Comparison of ENCODE assay signal across 1 cellular context in genomic region chr14:72450473-72451044, GRCh38.
TF ChIP-seq lines count a peak whose summit lies in the region.

No MANE protein-coding gene starts in this region.

TF ChIP-seq in GM12878, 131 proteins besides CTCF, POLR2A, EP300 and RAD21 (continued from another document):
- TF ChIP-seq RELB (IDR thresholded peaks at IDR 0.05; ENCODE audit: low read depth) (no peak), MLLT1 (IDR thresholded peaks at IDR 0.05) (no peak), ASH2L (IDR thresholded peaks at IDR 0.05; ENCODE audit: borderline replicate concordance, low read depth) (no peak), RFX5 (IDR thresholded peaks at IDR 0.05; ENCODE audit: low read depth, low read length) (no peak), E4F1 (IDR thresholded peaks at IDR 0.05; ENCODE audit: borderline replicate concordance, partially characterized antibody) (no peak), SMAD1 (IDR thresholded peaks at IDR 0.05; ENCODE audit: low read depth, partially characterized antibody) (no peak), CREM (IDR thresholded peaks at IDR 0.05; ENCODE audit: low read depth) (no peak), IRF4 (IDR thresholded peaks at IDR 0.05; ENCODE audit: low read depth, low read length) (no peak), IRF5 (IDR thresholded peaks at IDR 0.05; ENCODE audit: borderline replicate concordance) (no peak)
TF ChIP-seq in GM12878: peak in this region for 0.
